8 cellular contexts compared by ENCODE assay signal in the genomic region with DNA sequence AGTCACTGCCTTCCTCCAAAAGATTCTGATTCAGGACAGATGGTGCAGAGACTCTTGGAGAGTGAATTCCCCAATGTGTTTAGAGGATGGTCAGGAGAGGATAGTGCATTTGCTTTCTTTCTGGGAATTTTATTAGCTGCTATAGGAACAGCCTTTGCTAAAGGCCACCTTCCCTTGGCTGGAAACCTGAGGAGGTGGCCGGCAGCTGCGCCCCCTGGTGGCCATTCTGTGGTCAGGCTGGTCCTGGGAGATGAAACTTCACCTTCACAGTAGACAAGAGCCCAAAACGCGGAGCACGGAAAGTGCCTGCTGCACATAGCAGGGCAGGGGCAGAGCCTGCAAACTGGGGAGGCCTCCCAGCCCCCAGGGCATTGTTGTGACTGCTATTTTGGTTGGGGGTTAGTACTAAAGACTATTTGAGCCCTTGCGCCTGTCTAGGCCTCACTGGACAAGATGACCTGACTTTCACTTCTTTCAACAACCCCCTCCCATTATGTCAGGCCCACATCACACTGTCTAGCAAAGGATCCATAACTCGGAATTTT.
A peak's percentile ranks its signal among the peaks of the same experiment; 100 is the strongest.
DNase-seq lines count a peak whose midpoint lies in the region; ATAC-seq and TF ChIP-seq lines count a peak whose summit lies in the region.

No MANE protein-coding gene starts in this region.

- no peak overlapping the region for H3K4me3 ChIP-seq in AG09309 (ENCODE audit: control insufficient read depth, low read depth, low read length)

- peak; percentile 3 for DNase-seq in AG09309 (ENCODE audit: low read depth)
- peak; percentile 1 for DNase-seq in NCI-H1092 (lab: John Stamatoyannopoulos, UW)
- DNase-seq in activated CD4-positive, alpha-beta T cell treated with anti-CD3 and anti-CD28 coated beads for 1 hour: peak; percentile 58
- DNase-seq in central memory CD8-positive, alpha-beta T cell (ENCODE audit: low spot score in 2 of 2): peak; percentile 33 to 61
- DNase-seq in left kidney (ENCODE audit: low read depth, low spot score): peak; percentile 73
- peak; percentile 73 for DNase-seq in stimulated activated CD4-positive, alpha-beta T cell treated with anti-CD3 and anti-CD28 coated beads, Interleukin-4, amount 100 ng/mL, for 24 hours

- peak; percentile 97 for TF ChIP-seq CTCF in AG09309 (IDR thresholded peaks at IDR 0.05; ENCODE audit: control insufficient read depth, insufficient read depth, low read depth, low read length, missing control alignments)

- H3K4me1 Mint-ChIP-seq in central memory CD8-positive, alpha-beta T cell: no peaks in the 10 kb centered on the region

- H3K9me3 Mint-ChIP-seq in central memory CD8-positive, alpha-beta T cell: no peaks in the 10 kb centered on the region

- ATAC-seq in GM18517 (IDR thresholded peaks at IDR 0.05; ENCODE audit: unreplicated experiment) (peak; percentile 56), HG02840 (IDR thresholded peaks at IDR 0.05; ENCODE audit: low FRiP score, unreplicated experiment) (no peak)
- ATAC-seq in central memory CD8-positive, alpha-beta T cell (replicated peaks; ENCODE audit: extremely low read depth, poor library complexity, severe bottlenecking): peak; percentile 43

- H3K27me3 Mint-ChIP-seq in central memory CD8-positive, alpha-beta T cell: no peaks in the 10 kb centered on the region

- no peak overlapping the region for H3K4me3 Mint-ChIP-seq in central memory CD8-positive, alpha-beta T cell

- H3K27ac Mint-ChIP-seq in central memory CD8-positive, alpha-beta T cell (ENCODE audit: low read depth): no peak overlapping the region

- peaks cover 11% of the 10 kb centered on the region for H3K36me3 Mint-ChIP-seq in central memory CD8-positive, alpha-beta T cell (ENCODE audit: insufficient read depth)

Comparison
In these comparisons a context has a peak if more than half of its experiments do, and no peak if none do; other contexts are left out.
1. DNase-seq: peak in every context shown above with its lines; median percentile 73 in left kidney; 73 in stimulated activated CD4-positive, alpha-beta T cell treated with anti-CD3 and anti-CD28 coated beads, Interleukin-4, amount 100 ng/mL, for 24 hours; 58 in activated CD4-positive, alpha-beta T cell treated with anti-CD3 and anti-CD28 coated beads for 1 hour; 47 in central memory CD8-positive, alpha-beta T cell; 3 in AG09309; 1 in NCI-H1092.